30 cellular contexts compared by ENCODE assay signal in the genomic region with DNA sequence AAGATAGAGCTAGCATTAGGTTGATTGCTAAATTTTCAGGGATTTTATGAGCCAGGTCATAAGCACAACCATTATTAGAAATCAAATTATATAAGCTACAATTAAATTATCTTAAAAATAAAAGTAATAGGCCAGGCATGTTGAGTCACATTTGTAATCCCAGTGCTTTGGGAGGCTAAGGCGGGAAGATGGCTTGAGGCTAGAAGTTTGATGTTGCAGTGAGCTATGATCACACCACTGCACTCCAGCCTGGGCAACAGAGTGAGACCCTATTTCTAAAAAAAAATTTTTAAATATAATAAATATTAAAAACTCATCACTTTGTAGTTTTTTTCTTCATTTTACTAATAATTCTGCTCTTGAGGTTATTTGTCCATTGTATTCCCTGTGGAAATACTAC.
"Had no signal": no experiment of that assay in that cellular context is flagged by ENCODE, and none has a peak within 500 bp of the region (broad histone marks: within the 10 kb centered on the region; RNA-seq: fewer than 3 reads in every experiment).

No MANE protein-coding gene starts in this region.

- ATAC-seq: esophagus mucosa; left colon; stimulated activated memory B cell treated with anti-CD40 and anti-IgM and Interleukin-4, amounts not matched to agents 10 μg/mL and 1 μg/mL and 100 μg/mL, for 72 hours; stimulated activated naive CD8-positive, alpha-beta T cell treated with anti-CD3 and anti-CD28 coated beads, Interleukin-15, amount 100 ng/mL, for 72 hours had no signal

- H3K27ac ChIP-seq: ascending aorta, brain microvascular endothelial cell, ovary, sigmoid colon, vagina had no signal

- H3K9me3 Mint-ChIP-seq: activated naive CD8-positive, alpha-beta T cell treated with anti-CD3 and anti-CD28 coated beads for 36 hours; endodermal cell; nephron progenitor cell; stimulated activated memory B cell treated with anti-CD40 and anti-IgM and Interleukin-4, amounts not matched to agents 10 μg/mL and 1 μg/mL and 100 μg/mL, for 72 hours; stimulated activated naive CD8-positive, alpha-beta T cell treated with anti-CD3 and anti-CD28 coated beads, Interleukin-15, amount 100 ng/mL, for 72 hours had no signal

- H3K36me3 Mint-ChIP-seq: stimulated activated memory B cell treated with anti-CD40 and anti-IgM and Interleukin-4, amounts not matched to agents 10 μg/mL and 1 μg/mL and 100 μg/mL, for 72 hours had no signal

- H3K36me3 ChIP-seq: ascending aorta, brain microvascular endothelial cell, ovary, sigmoid colon, upper lobe of left lung, vagina had no signal

- H3K27ac Mint-ChIP-seq: activated naive CD8-positive, alpha-beta T cell treated with anti-CD3 and anti-CD28 coated beads for 36 hours; endodermal cell; nephron progenitor cell; progenitor cell of endocrine pancreas; stimulated activated memory B cell treated with anti-CD40 and anti-IgM and Interleukin-4, amounts not matched to agents 10 μg/mL and 1 μg/mL and 100 μg/mL, for 72 hours; stimulated activated naive CD8-positive, alpha-beta T cell treated with anti-CD3 and anti-CD28 coated beads, Interleukin-15, amount 100 ng/mL, for 72 hours had no signal

- H3K9me3 ChIP-seq: ascending aorta, ovary, sigmoid colon, upper lobe of left lung, vagina had no signal

- H3K4me3 Mint-ChIP-seq: endodermal cell; nephron progenitor cell; stimulated activated memory B cell treated with anti-CD40 and anti-IgM and Interleukin-4, amounts not matched to agents 10 μg/mL and 1 μg/mL and 100 μg/mL, for 72 hours had no signal

- DNase-seq: activated CD4-positive, alpha-beta T cell treated with anti-CD3 and anti-CD28 coated beads for 4 hours; activated CD4-positive, alpha-beta T cell treated with anti-CD3 and anti-CD28 coated beads, Interleukin-2, amount 50 U/mL, for 48 hours; activated CD4-positive, CD25-positive, alpha-beta regulatory T cell; activated CD8-positive, alpha-beta memory T cell treated with anti-CD3 and anti-CD28 coated beads for 24 hours; activated effector memory CD4-positive, alpha-beta T cell treated with Interleukin-2 at 50 U/mL for 16 hours; activated naive CD4-positive, alpha-beta T cell treated with Interleukin-2 at 50 U/mL for 16 hours; activated naive CD8-positive, alpha-beta T cell treated with anti-CD3 and anti-CD28 coated beads for 36 hours; brain microvascular endothelial cell; endodermal cell; head of caudate nucleus; hippocampal formation; kidney; left colon; mammary epithelial cell; nephron progenitor cell; ovary; retina; sigmoid colon; small intestine; stimulated activated CD4-positive, alpha-beta T cell treated with anti-CD3 and anti-CD28 coated beads, Interleukin-1b, Interleukin-23, amount 100 ng/mL, for 48 hours; stimulated activated CD4-positive, alpha-beta T cell treated with anti-CD3 and anti-CD28 coated beads, Interleukin-4, amount 100 ng/mL, for 4 hours; stimulated activated CD8-positive, alpha-beta memory T cell treated with anti-CD3 and anti-CD28 coated beads, Interleukin-4, amount 100 ng/mL, for 48 hours; stimulated activated naive CD8-positive, alpha-beta T cell treated with anti-CD3 and anti-CD28 coated beads, Interleukin-15, amount 100 ng/mL, for 72 hours; substantia nigra; upper lobe of left lung had no signal

- H3K27me3 ChIP-seq: ascending aorta, brain microvascular endothelial cell, ovary, sigmoid colon, upper lobe of left lung, vagina had no signal

- H3K27me3 Mint-ChIP-seq: activated naive CD8-positive, alpha-beta T cell treated with anti-CD3 and anti-CD28 coated beads for 36 hours; progenitor cell of endocrine pancreas; stimulated activated memory B cell treated with anti-CD40 and anti-IgM and Interleukin-4, amounts not matched to agents 10 μg/mL and 1 μg/mL and 100 μg/mL, for 72 hours had no signal

- H3K4me3 ChIP-seq: ascending aorta, ovary, sigmoid colon, upper lobe of left lung, vagina had no signal
